18 cellular contexts compared by ENCODE assay signal in the genomic region with DNA sequence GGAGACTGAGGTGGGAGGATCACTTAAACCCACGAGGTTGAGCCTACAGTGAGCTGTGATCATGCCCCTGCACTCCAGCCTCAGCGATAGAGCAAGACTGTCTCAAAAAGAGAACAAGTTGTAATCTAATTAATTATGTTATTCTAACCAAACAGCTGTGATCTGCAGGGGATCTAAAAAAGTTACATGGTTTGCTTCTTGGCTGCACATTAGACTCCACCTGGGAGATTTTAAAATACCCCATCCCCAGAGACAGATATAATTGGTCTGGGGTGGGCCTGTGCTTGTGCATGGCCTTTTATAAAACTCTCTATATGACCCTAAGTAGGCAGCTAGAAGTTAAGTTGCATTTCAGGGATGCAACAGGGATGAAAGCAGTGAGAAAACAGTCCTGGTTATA.
DNase-seq lines count a peak whose midpoint lies in the region; ATAC-seq and TF ChIP-seq lines count a peak whose summit lies in the region.
"Had no signal": no experiment of that assay in that cellular context is flagged by ENCODE, and none has a peak within 500 bp of the region (broad histone marks: within the 10 kb centered on the region; RNA-seq: fewer than 3 reads in every experiment).

No MANE protein-coding gene starts in this region.

- BruUV-seq in PC-3 (replicated peaks; lab: Mats Ljungman, UMichigan), result no TSS peak

- H3K36me3 Mint-ChIP-seq in activated T-cell treated with anti-CD3 and anti-CD28 coated beads, Interleukin-2, amount 50 U/mL, for 4 hours (ENCODE audit: insufficient read depth), result peaks cover 10% of the 10 kb centered on the region
- H3K36me3 Mint-ChIP-seq in activated T-cell treated with anti-CD3 and anti-CD28 coated beads, Interleukin-2, amount 50 U/mL, for 24 hours (ENCODE audit: low read depth), result peaks cover 26% of the 10 kb centered on the region

- TF ChIP-seq CTCF in PC-3 (conservative IDR thresholded peaks at IDR 0.05; ENCODE audit: low read depth, low read length) (no peak), osteoblast (IDR thresholded peaks at IDR 0.05; ENCODE audit: extremely low read depth, low read depth, low read length) (no peak)

- H2AFZ ChIP-seq in GM23248, result no peak overlapping the region
- no peak overlapping the region for H2AFZ ChIP-seq in PC-3 (ENCODE audit: low read length)
- no peak overlapping the region for H2AFZ ChIP-seq in osteoblast (ENCODE audit: low read length)

- peak; percentile 23 to 25 for ATAC-seq in activated T-cell treated with anti-CD3 and anti-CD28 coated beads, Interleukin-2, amount 50 U/mL, for 4 hours
- peak; percentile 12 for ATAC-seq in PC-3
- ATAC-seq in HG03520 (IDR thresholded peaks at IDR 0.05; ENCODE audit: unreplicated experiment), result no peak

- no peaks in the 10 kb centered on the region for H3K4me1 Mint-ChIP-seq in activated T-cell treated with anti-CD3 and anti-CD28 coated beads, Interleukin-2, amount 50 U/mL, for 4 hours (ENCODE audit: low read depth)
- no peaks in the 10 kb centered on the region for H3K4me1 Mint-ChIP-seq in activated T-cell treated with anti-CD3 and anti-CD28 coated beads, Interleukin-2, amount 50 U/mL, for 24 hours (ENCODE audit: low read depth)

- CTCF ChIA-PET in PC-3 (lab: Charles Lee), result no interaction called here

- WGBS in GM23248 (ENCODE audit: low coverage in 1 of 2, low lambda C conversion rate in 2 of 2, missing lambda C conversion rate in 2 of 2), 2 experiments, result 58 to 62% methylated on average over 2 of the region's 2 CpGs

- no peak overlapping the region for H3K27ac Mint-ChIP-seq in activated T-cell treated with anti-CD3 and anti-CD28 coated beads, Interleukin-2, amount 50 U/mL, for 24 hours
- H3K27ac Mint-ChIP-seq: T-helper 17 cell had no signal

- H3K9me3 Mint-ChIP-seq in activated T-cell treated with anti-CD3 and anti-CD28 coated beads, Interleukin-2, amount 50 U/mL, for 4 hours, result no peaks in the 10 kb centered on the region
- no peaks in the 10 kb centered on the region for H3K9me3 Mint-ChIP-seq in activated T-cell treated with anti-CD3 and anti-CD28 coated beads, Interleukin-2, amount 50 U/mL, for 24 hours

- H3K4me3 Mint-ChIP-seq in activated T-cell treated with anti-CD3 and anti-CD28 coated beads, Interleukin-2, amount 50 U/mL, for 4 hours, result no peak overlapping the region
- no peak overlapping the region for H3K4me3 Mint-ChIP-seq in activated T-cell treated with anti-CD3 and anti-CD28 coated beads, Interleukin-2, amount 50 U/mL, for 24 hours
- H3K4me3 Mint-ChIP-seq: CD4-positive, CD25-positive, alpha-beta regulatory T cell; T-helper 17 cell had no signal

- no peaks in the 10 kb centered on the region for H4K20me1 ChIP-seq in GM23248 (ENCODE audit: insufficient read depth)
- no peaks in the 10 kb centered on the region for H4K20me1 ChIP-seq in PC-3 (ENCODE audit: low read length)
- no peaks in the 10 kb centered on the region for H4K20me1 ChIP-seq in osteoblast (ENCODE audit: insufficient read depth, low read length)

- peaks cover 11% of the 10 kb centered on the region for H3K4me1 ChIP-seq in GM23248 (ENCODE audit: insufficient read depth)
- H3K4me1 ChIP-seq in PC-3 (ENCODE audit: insufficient read depth, low read length), result no peaks in the 10 kb centered on the region
- H3K4me1 ChIP-seq in osteoblast (ENCODE audit: insufficient read depth, low read length), result peaks cover 12% of the 10 kb centered on the region
- H3K4me1 ChIP-seq: Caco-2, HAP-1 had no signal

- no peak for DNase-seq in activated T-cell treated with anti-CD3 and anti-CD28 coated beads, Interleukin-2, amount 50 U/mL, for 4 hours
- DNase-seq in activated T-cell treated with anti-CD3 and anti-CD28 coated beads, Interleukin-2, amount 50 U/mL, for 24 hours, result no peak
- DNase-seq in GM23248, result no peak
- no peak for DNase-seq in PC-3
- no peak for DNase-seq in osteoblast (ENCODE audit: insufficient read length, low spot score, missing footprints)
- no peak for DNase-seq in T-helper 2 cell
- no peak for DNase-seq in NCI-H1105 (lab: John Stamatoyannopoulos, UW)
- DNase-seq: AML-193; Caco-2; CD4-positive, CD25-positive, alpha-beta regulatory T cell; KBM-7; NCI-H1048; NCI-H446; NCI-H748 treated with DMSO at 0.1 percent for 48 hours; SHP77 treated with DMSO at 0.1 percent for 48 hours; T-helper 17 cell had no signal

- in situ Hi-C loops in GM23248 (cut with MboI), result no loop called here

- H3K27ac ChIP-seq in GM23248 (peak overlapping the region; percentile 24), PC-3 (ENCODE audit: low read length) (no peak overlapping the region), osteoblast (ENCODE audit: low read depth, low read length) (peak overlapping the region; percentile 25)

- POLR2A ChIA-PET in PC-3 (lab: Charles Lee; ENCODE audit: unreplicated experiment), result no interaction called here

- intact Hi-C loops in PC-3 (cut with micrococcal nuclease), result no loop called here

- H3K36me3 ChIP-seq in GM23248 (ENCODE audit: low read depth) (peaks cover 5% of the 10 kb centered on the region), PC-3 (ENCODE audit: low read depth, low read length) (no peaks in the 10 kb centered on the region), osteoblast (ENCODE audit: insufficient read depth, low read length) (peaks cover 5% of the 10 kb centered on the region)
- H3K36me3 ChIP-seq: HAP-1 had no signal

- peak overlapping the region; percentile 4 for H3K4me2 ChIP-seq in GM23248 (ENCODE audit: unreplicated experiment)
- no peak overlapping the region for H3K4me2 ChIP-seq in PC-3 (ENCODE audit: low read length)
- H3K4me2 ChIP-seq in osteoblast (ENCODE audit: insufficient read depth, low read length), result no peak overlapping the region

- H3K4me3 ChIP-seq in GM23248 (no peak overlapping the region), PC-3 (ENCODE audit: low read length) (no peak overlapping the region), osteoblast (ENCODE audit: insufficient read depth, low read length) (no peak overlapping the region)
- H3K4me3 ChIP-seq: HAP-1 had no signal

- H3F3A ChIP-seq in GM23248 (ENCODE audit: insufficient read depth) (peaks cover 45% of the 10 kb centered on the region), PC-3 (ENCODE audit: low read length, unreplicated experiment) (no peaks in the 10 kb centered on the region)

- no peaks in the 10 kb centered on the region for H3K27me3 Mint-ChIP-seq in activated T-cell treated with anti-CD3 and anti-CD28 coated beads, Interleukin-2, amount 50 U/mL, for 4 hours (ENCODE audit: low read depth)
- no peaks in the 10 kb centered on the region for H3K27me3 Mint-ChIP-seq in activated T-cell treated with anti-CD3 and anti-CD28 coated beads, Interleukin-2, amount 50 U/mL, for 24 hours
- H3K27me3 Mint-ChIP-seq: CD4-positive, CD25-positive, alpha-beta regulatory T cell; T-helper 17 cell had no signal

- H3K79me2 ChIP-seq in GM23248 (ENCODE audit: insufficient read depth) (no peaks in the 10 kb centered on the region), PC-3 (ENCODE audit: low read length) (no peaks in the 10 kb centered on the region), osteoblast (ENCODE audit: insufficient read depth, low read length) (no peaks in the 10 kb centered on the region)

- H3K27me3 ChIP-seq in GM23248 (replicated peaks; ENCODE audit: insufficient read depth) (no peaks in the 10 kb centered on the region), PC-3 (ENCODE audit: low read length) (no peaks in the 10 kb centered on the region), osteoblast (ENCODE audit: insufficient read depth, low read length) (no peaks in the 10 kb centered on the region)

- H3K9ac ChIP-seq in GM23248 (no peak overlapping the region), PC-3 (ENCODE audit: low read length) (no peak overlapping the region)

- H3K9me3 ChIP-seq in GM23248 (ENCODE audit: low read depth), result no peaks in the 10 kb centered on the region
- no peaks in the 10 kb centered on the region for H3K9me3 ChIP-seq in PC-3 (ENCODE audit: low read length)
- no peaks in the 10 kb centered on the region for H3K9me3 ChIP-seq in osteoblast (ENCODE audit: low read depth, low read length)
- H3K9me3 ChIP-seq: Caco-2, HAP-1 had no signal

- no peaks in the 10 kb centered on the region for H3K9me2 ChIP-seq in GM23248 (ENCODE audit: insufficient read depth)
- no peaks in the 10 kb centered on the region for H3K9me2 ChIP-seq in PC-3 (replicated peaks; ENCODE audit: low read length)
